Comparison of ENCODE assay signal across 32 cellular contexts in the genomic region with DNA sequence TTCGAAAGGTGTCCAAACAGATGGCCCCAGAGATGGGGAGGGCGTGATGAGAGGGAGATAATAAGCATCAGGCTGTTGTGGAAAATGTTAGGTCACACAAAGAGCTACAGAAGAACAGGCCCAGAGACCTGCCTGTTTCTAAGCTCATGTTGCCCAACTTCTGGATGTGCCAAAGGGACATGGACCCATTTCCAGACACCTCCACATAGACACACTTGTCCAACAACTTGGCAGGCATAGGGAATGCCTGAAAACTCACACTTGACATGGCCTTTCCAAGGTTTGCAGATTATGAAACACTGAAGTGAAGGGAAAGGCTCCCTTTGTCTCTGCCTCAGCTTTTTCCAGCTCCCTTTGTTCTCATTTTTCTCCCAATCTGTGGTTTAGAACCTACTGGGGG. TPM values are rescaled to one million over a fixed set of nuclear protein-coding genes. Genes with fewer than 3 reads are reported as not detected.
DNase-seq lines count a peak whose midpoint lies in the region; ATAC-seq, FAIRE-seq and TF ChIP-seq lines count a peak whose summit lies in the region.
"Had no signal": no experiment of that assay in that cellular context is flagged by ENCODE, and none has a peak within 500 bp of the region (broad histone marks: within the 10 kb centered on the region; RNA-seq: fewer than 3 reads in every experiment).

No MANE protein-coding gene starts in this region.

- FAIRE-seq in HepG2 (lab: Jason Lieb, UNC) = no peak
- peak; percentile 82 for FAIRE-seq in bronchial epithelial cell (lab: Jason Lieb, UNC)
- FAIRE-seq: G401.6, GM12891, GM19239 had no signal

- DNase-seq in HepG2 (ENCODE audit: low spot score) = no peak
- DNase-seq in bronchial epithelial cell (ENCODE audit: low read depth) = no peak
- peak; percentile 21 for DNase-seq in cerebellum (ENCODE audit: low spot score)
- DNase-seq in right lobe of liver = peak in 1 of 3 donors; percentile 72
- no peak for DNase-seq in left lung
- no peak for DNase-seq in psoas muscle
- DNase-seq in activated T-helper 1 cell treated with anti-CD3 and anti-CD28 coated beads, Interleukin-12 subunit alpha, Interleukin-12 subunit beta, Interleukin-2, Interleukin-4 antibody, amounts not matched to agents 30 ng/mL and 10 ng/mL and 1 ng/mL, durations not matched to agents 14 hours and 24 hours and 36 hours (ENCODE audit: low spot score) = no peak
- DNase-seq: ACHN; BE2C; C1 segment of cervical spinal cord; CD4-positive, alpha-beta memory T cell; CD4-positive, CD25-positive, alpha-beta regulatory T cell; CD8-positive, alpha-beta memory T cell; COR-L47; DMS 273 treated with DMSO at 0.1 percent for 48 hours; DMS153; DMS53; DMS79; DND-41; EL; GF-D8 had no signal

- peak in 1 of 2 donors; percentile 7 for TF ChIP-seq RAD21 in liver (IDR thresholded peaks at IDR 0.05)
- TF ChIP-seq RAD21 in HepG2 (CRISPR knock-in tag; IDR thresholded peaks at IDR 0.05) = no peak

- H2AFZ ChIP-seq in HepG2 (ENCODE audit: low read length) = no peak overlapping the region

- no peak overlapping the region for H3K27ac Mint-ChIP-seq in activated T-helper 1 cell treated with anti-CD3 and anti-CD28 coated beads, Interleukin-12 subunit alpha, Interleukin-12 subunit beta, Interleukin-2, Interleukin-4 antibody, amounts not matched to agents 30 ng/mL and 10 ng/mL and 1 ng/mL, durations not matched to agents 14 hours and 24 hours and 36 hours
- H3K27ac Mint-ChIP-seq: CD14-positive monocyte; CD4-positive, CD25-positive, alpha-beta regulatory T cell had no signal

- ATAC-seq in HepG2 = no peak
- peak in 3 of 4 donors; percentile 22 to 64 (median 36) for ATAC-seq in right lobe of liver
- ATAC-seq in left lung = no peak
- ATAC-seq in psoas muscle = no peak

- H3K4me3 ChIP-seq in liver (ENCODE audit: low read depth in 1 of 3, low read length in 3 of 3) (no peak overlapping the region), HepG2 (replicated peaks in 1 of 3; ENCODE audit: insufficient read depth in 1 of 3, low read depth in 2 of 3, low read length in 3 of 3) (no peak overlapping the region), bronchial epithelial cell (ENCODE audit: low read depth, low read length) (no peak overlapping the region), right lobe of liver (no peak overlapping the region), left lung (no peak overlapping the region), psoas muscle (no peak overlapping the region)
- H3K4me3 ChIP-seq: BLaER1 had no signal

- BruUV-seq in HepG2 (replicated peaks; lab: Mats Ljungman, UMichigan) = no TSS peak

- H3K36me3 ChIP-seq in liver (ENCODE audit: control insufficient read depth in 4 of 4, insufficient read depth in 3 of 4, low read depth in 1 of 4, low read length in 3 of 4) = peaks cover 0 to 6% (median 4%) of the 10 kb centered on the region in 4 donors
- no peaks in the 10 kb centered on the region for H3K36me3 ChIP-seq in HepG2 (replicated peaks in 1 of 2; ENCODE audit: control insufficient read depth in 1 of 2, insufficient read depth in 2 of 2, low read length in 2 of 2)
- no peaks in the 10 kb centered on the region for H3K36me3 ChIP-seq in bronchial epithelial cell (ENCODE audit: control insufficient read depth, insufficient read depth, low read length)
- H3K36me3 ChIP-seq in right lobe of liver = peaks cover 0 to 12% (median 0%) of the 10 kb centered on the region in 4 donors
- peaks cover 0 to 23% of the 10 kb centered on the region in 2 donors for H3K36me3 ChIP-seq in left lung
- H3K36me3 ChIP-seq in psoas muscle (ENCODE audit: insufficient read depth in 1 of 2, low read depth in 1 of 2) = no peaks in the 10 kb centered on the region
- H3K36me3 ChIP-seq: BE2C, BLaER1 had no signal

- intact Hi-C loops in HepG2 (cut with micrococcal nuclease; ENCODE audit: unreplicated experiment) (no loop called here), right lobe of liver (cut with DNase I) (no loop called here), left lung (cut with DNase I) (no loop called here), psoas muscle (cut with DNase I) (no loop called here)
- intact Hi-C loops in activated T-helper 1 cell treated with anti-CD3 and anti-CD28 coated beads, Interleukin-12 subunit alpha, Interleukin-12 subunit beta, Interleukin-2, Interleukin-4 antibody, amounts not matched to agents 30 ng/mL and 10 ng/mL and 1 ng/mL, durations not matched to agents 14 hours and 24 hours and 36 hours (cut with micrococcal nuclease) = no loop called here

- H3K4me1 ChIP-seq in liver (ENCODE audit: control insufficient read depth in 4 of 4, insufficient read depth in 4 of 4, low read length in 3 of 4) = no peaks in the 10 kb centered on the region
- H3K4me1 ChIP-seq in HepG2 (ENCODE audit: insufficient read depth, low read length) = no peaks in the 10 kb centered on the region
- peaks cover 0 to 18% (median 0%) of the 10 kb centered on the region in 4 donors for H3K4me1 ChIP-seq in right lobe of liver
- no peaks in the 10 kb centered on the region for H3K4me1 ChIP-seq in left lung
- no peaks in the 10 kb centered on the region for H3K4me1 ChIP-seq in psoas muscle
- H3K4me1 ChIP-seq: BE2C, BLaER1 had no signal

- peaks cover 4% of the 10 kb centered on the region for H3K9me3 Mint-ChIP-seq in activated T-helper 1 cell treated with anti-CD3 and anti-CD28 coated beads, Interleukin-12 subunit alpha, Interleukin-12 subunit beta, Interleukin-2, Interleukin-4 antibody, amounts not matched to agents 30 ng/mL and 10 ng/mL and 1 ng/mL, durations not matched to agents 14 hours and 24 hours and 36 hours

- CTCF ChIA-PET in HepG2 (lab: Yijun Ruan, JAX; ENCODE audit: low intra/inter-chr PET ratio, low total read pairs) = no interaction called here

- no peaks in the 10 kb centered on the region for H3K79me2 ChIP-seq in HepG2 (ENCODE audit: insufficient read depth, low read length)

- H3K9me3 ChIP-seq in liver (ENCODE audit: control insufficient read depth in 4 of 4, low read length in 3 of 4) (no peaks in the 10 kb centered on the region), HepG2 (ENCODE audit: low read length) (no peaks in the 10 kb centered on the region), right lobe of liver (no peaks in the 10 kb centered on the region), left lung (peaks cover 0 to 4% of the 10 kb centered on the region in 2 donors), psoas muscle (no peaks in the 10 kb centered on the region)
- H3K9me3 ChIP-seq: BE2C had no signal

- WGBS in liver = 86% methylated on average over 2 of the region's 2 CpGs
- WGBS in HepG2 (ENCODE audit: low lambda C conversion rate) = 0% methylated on average over 2 of the region's 2 CpGs
- 65% methylated on average over 2 of the region's 2 CpGs for WGBS in right lobe of liver (ENCODE audit: insufficient coverage, low coverage, low lambda C conversion rate, missing lambda C conversion rate)
- WGBS in psoas muscle, 3 donors = 25 to 59% methylated on average over 2 of the region's 2 CpGs; no CpG with 5 or more reads in 1 of the 3 donors

- H3K36me3 Mint-ChIP-seq in activated T-helper 1 cell treated with anti-CD3 and anti-CD28 coated beads, Interleukin-12 subunit alpha, Interleukin-12 subunit beta, Interleukin-2, Interleukin-4 antibody, amounts not matched to agents 30 ng/mL and 10 ng/mL and 1 ng/mL, durations not matched to agents 14 hours and 24 hours and 36 hours (ENCODE audit: low read depth) = no peaks in the 10 kb centered on the region
- H3K36me3 Mint-ChIP-seq: CD14-positive monocyte; CD4-positive, alpha-beta memory T cell; CD4-positive, CD25-positive, alpha-beta regulatory T cell had no signal

- no peak overlapping the region for H3K27ac ChIP-seq in liver (ENCODE audit: low read depth in 1 of 2, low read length in 2 of 2)
- no peak overlapping the region for H3K27ac ChIP-seq in HepG2 (ENCODE audit: extremely low read length, insufficient read depth, low read length)
- H3K27ac ChIP-seq in right lobe of liver = peak overlapping the region in 1 of 3 donors; percentile 60
- no peak overlapping the region for H3K27ac ChIP-seq in left lung
- no peak overlapping the region for H3K27ac ChIP-seq in psoas muscle
- H3K27ac ChIP-seq: 22Rv1, BLaER1 had no signal

- TF ChIP-seq CTCF in liver (IDR thresholded peaks at IDR 0.05; ENCODE audit: low read depth, low read length, missing input control) = no peak
- TF ChIP-seq CTCF in HepG2 (CRISPR knock-in tag; IDR thresholded peaks at IDR 0.05) = no peak
- no peak for TF ChIP-seq CTCF in bronchial epithelial cell (IDR thresholded peaks at IDR 0.05; ENCODE audit: insufficient read depth, low read length, severe bottlenecking)
- no peak for TF ChIP-seq CTCF in right lobe of liver (IDR thresholded peaks at IDR 0.05)
- TF ChIP-seq CTCF in left lung (IDR thresholded peaks at IDR 0.05) = no peak
- no peak for TF ChIP-seq CTCF in psoas muscle (IDR thresholded peaks at IDR 0.05)

- TF ChIP-seq POLR2A in HepG2 (IDR thresholded peaks at IDR 0.05; ENCODE audit: insufficient read depth in 1 of 2, low read depth in 2 of 2, low read length in 2 of 2) = no peak
- TF ChIP-seq POLR2A in right lobe of liver (IDR thresholded peaks at IDR 0.05) = no peak

- POLR2A ChIA-PET in HepG2 (lab: Yijun Ruan, JAX) = no interaction called here

- H3K4me2 ChIP-seq in HepG2 (ENCODE audit: low read depth, low read length) = no peak overlapping the region
- H3K4me2 ChIP-seq: BLaER1 had no signal

- H3K9ac ChIP-seq in liver (ENCODE audit: low read depth in 1 of 2, low read length in 2 of 2) (no peak overlapping the region), HepG2 (ENCODE audit: insufficient read depth, low read depth, low read length) (no peak overlapping the region)
- H3K9ac ChIP-seq: BLaER1 had no signal

- no peaks in the 10 kb centered on the region for H3K27me3 ChIP-seq in liver (ENCODE audit: control insufficient read depth in 4 of 4, insufficient read depth in 4 of 4, low read length in 3 of 4)
- peaks cover 0 to 21% of the 10 kb centered on the region in 2 experiments; a peak in 2 of 5 replicates for H3K27me3 ChIP-seq in HepG2 (ENCODE audit: control insufficient read depth in 1 of 2, insufficient read depth in 2 of 2, low read length in 2 of 2)
- H3K27me3 ChIP-seq in bronchial epithelial cell (ENCODE audit: control insufficient read depth, insufficient read depth, low read length) = no peaks in the 10 kb centered on the region
- H3K27me3 ChIP-seq in right lobe of liver = no peaks in the 10 kb centered on the region
- H3K27me3 ChIP-seq in left lung = no peaks in the 10 kb centered on the region
- peaks cover 0 to 2% (median 0%) of the 10 kb centered on the region in 3 donors for H3K27me3 ChIP-seq in psoas muscle (ENCODE audit: insufficient read depth in 3 of 3, low read length in 2 of 3)
- H3K27me3 ChIP-seq: BE2C, BLaER1 had no signal

- H3K4me3 Mint-ChIP-seq in activated T-helper 1 cell treated with anti-CD3 and anti-CD28 coated beads, Interleukin-12 subunit alpha, Interleukin-12 subunit beta, Interleukin-2, Interleukin-4 antibody, amounts not matched to agents 30 ng/mL and 10 ng/mL and 1 ng/mL, durations not matched to agents 14 hours and 24 hours and 36 hours = no peak overlapping the region
- H3K4me3 Mint-ChIP-seq: CD14-positive monocyte; CD4-positive, CD25-positive, alpha-beta regulatory T cell; CD8-positive, alpha-beta memory T cell had no signal

- H3K4me1 Mint-ChIP-seq in activated T-helper 1 cell treated with anti-CD3 and anti-CD28 coated beads, Interleukin-12 subunit alpha, Interleukin-12 subunit beta, Interleukin-2, Interleukin-4 antibody, amounts not matched to agents 30 ng/mL and 10 ng/mL and 1 ng/mL, durations not matched to agents 14 hours and 24 hours and 36 hours (ENCODE audit: low read depth) = no peaks in the 10 kb centered on the region
- H3K4me1 Mint-ChIP-seq: CD14-positive monocyte; CD4-positive, alpha-beta memory T cell; CD4-positive, CD25-positive, alpha-beta regulatory T cell; CD8-positive, alpha-beta memory T cell had no signal

- no peaks in the 10 kb centered on the region for H4K20me1 ChIP-seq in HepG2 (ENCODE audit: insufficient read depth, low read length)
- H4K20me1 ChIP-seq: BLaER1 had no signal

- in situ Hi-C loops in HepG2 (cut with HindIII; ENCODE audit: extremely low pct_ligation_motif_present, low pct_unique_long_range_greater_than_20kb) = no loop called here

- TF ChIP-seq EP300 in HepG2 (IDR thresholded peaks at IDR 0.05; ENCODE audit: low read depth in 2 of 2, low read length in 2 of 2) = no peak
- no peak for TF ChIP-seq EP300 in HepG2 (CRISPR knock-in tag; IDR thresholded peaks at IDR 0.05; ENCODE audit: borderline replicate concordance)

- H3K27me3 Mint-ChIP-seq in activated T-helper 1 cell treated with anti-CD3 and anti-CD28 coated beads, Interleukin-12 subunit alpha, Interleukin-12 subunit beta, Interleukin-2, Interleukin-4 antibody, amounts not matched to agents 30 ng/mL and 10 ng/mL and 1 ng/mL, durations not matched to agents 14 hours and 24 hours and 36 hours (ENCODE audit: insufficient read depth) = peaks cover 13% of the 10 kb centered on the region

RNA-seq across cellular contexts. Expression of a gene that starts 43.5 kb away (rescaled TPM):
- 10 to 100 TPM in 1 of 2 donors, not detected in 1; 13.0 TPM for total RNA-seq in liver
- 100 to 1,000 TPM in 1 of 2 donors, 10 to 100 TPM in 1; 16.6 to 751 TPM for polyA plus RNA-seq in liver
- not detected in 2 replicates for total RNA-seq in HepG2 (2016; rRNA removed; fragmentation: Illumina TruSeq; extraction: Trizol)
- total RNA-seq in HepG2 (2016; cell fraction: cytosol; rRNA removed; fragmentation: Illumina TruSeq; extraction: Trizol; ENCODE audit: low read depth) = not detected in 2 replicates
- total RNA-seq in HepG2 (2016; cell fraction: insoluble cytoplasmic fraction; rRNA removed; fragmentation: Illumina TruSeq; extraction: Trizol) = not detected in 2 replicates
- not detected in 2 replicates for total RNA-seq in HepG2 (2016; cell fraction: membrane; rRNA removed; fragmentation: Illumina TruSeq; extraction: Trizol)
- not detected in 2 replicates for total RNA-seq in HepG2 (2016; cell fraction: nucleus; rRNA removed; fragmentation: Illumina TruSeq; extraction: Trizol)
- 0.09 TPM in 2 replicates for polyA plus RNA-seq in HepG2 (2011; rRNA removed)
- 0.07 and 0.08 TPM in 2 replicates for polyA plus RNA-seq in HepG2 (2011; cell fraction: cytosol; rRNA removed)
- 0.10 and 0.12 TPM in 2 replicates for polyA plus RNA-seq in HepG2 (2011; cell fraction: nucleus; rRNA removed)
- polyA plus RNA-seq in HepG2 (2012) = not detected in 2 replicates
- polyA plus RNA-seq in HepG2 (2016; cell fraction: cytosol; fragmentation: Illumina TruSeq; extraction: Trizol; ENCODE audit: low read depth) = not detected in 2 replicates
- polyA plus RNA-seq in HepG2 (2016; cell fraction: insoluble cytoplasmic fraction; fragmentation: Illumina TruSeq; extraction: Trizol; ENCODE audit: low read depth) = not detected in 2 replicates
- not detected in 2 replicates for polyA plus RNA-seq in HepG2 (2016; cell fraction: membrane; fragmentation: Illumina TruSeq; extraction: Trizol; ENCODE audit: low read depth)
- not detected in 2 replicates for polyA plus RNA-seq in HepG2 (2016; cell fraction: nucleus; fragmentation: Illumina TruSeq; extraction: Trizol; ENCODE audit: insufficient read depth, low read depth)
- 0.26 TPM in 1 of 2 replicates, not detected in the other for polyA minus RNA-seq in HepG2 (2011; rRNA and poly(A)+ RNA removed; ENCODE audit: low replicate concordance)
- polyA minus RNA-seq in HepG2 (2011; cell fraction: cytosol; rRNA and poly(A)+ RNA removed) = not detected in 2 replicates
- polyA minus RNA-seq in HepG2 (2011; cell fraction: nucleus; rRNA and poly(A)+ RNA removed) = not detected in 2 replicates
- not detected in 2 replicates for total RNA-seq in bronchial epithelial cell
- not detected for total RNA-seq in cerebellum
- 1,000 to 10,000 TPM in 1 of 6 experiments, 100 to 1,000 TPM in 3, 1 to 10 TPM in 2; 7.9 to 5,721 (median 385) TPM for total RNA-seq in right lobe of liver
- 1 to 10 TPM in 1 of 2 donors, under 1 TPM in 1; 0.73 to 1.1 TPM for total RNA-seq in left lung
- total RNA-seq in psoas muscle = under 1 TPM in 1 of 4 donors, not detected in 3; 0.62 TPM
- polyA plus RNA-seq in psoas muscle = not detected
- total RNA-seq in activated T-helper 1 cell treated with anti-CD3 and anti-CD28 coated beads, Interleukin-12 subunit alpha, Interleukin-12 subunit beta, Interleukin-2, Interleukin-4 antibody, amounts not matched to agents 30 ng/mL and 10 ng/mL and 1 ng/mL, durations not matched to agents 14 hours and 24 hours and 36 hours = not detected in 2 replicates
- total RNA-seq: A172; A673; CD4-positive, alpha-beta memory T cell; CD4-positive, CD25-positive, alpha-beta regulatory T cell; CD8-positive, alpha-beta memory T cell; Daoy had no signal
- polyA plus RNA-seq: AG04450; CD14-positive monocyte; CD4-positive, alpha-beta memory T cell; CD8-positive, alpha-beta memory T cell had no signal

Comparison
In these comparisons a context has a peak if more than half of its experiments do, and no peak if none do; other contexts are left out.
1. ATAC-seq: peak in right lobe of liver (3 of 4); none in HepG2 (single experiment), left lung (single experiment) and psoas muscle (0 of 4).